In genomic region chr2:25738383-25739343, GRCh38 we compare ENCODE assay signal across 21 cellular contexts.
"Had no signal": no experiment of that assay in that cellular context is flagged by ENCODE, and none has a peak within 500 bp of the region (broad histone marks: within the 10 kb centered on the region; RNA-seq: fewer than 3 reads in every experiment).

No MANE protein-coding gene starts in this region.

- H3K36me3 ChIP-seq: ovary had no signal

- H3K4me3 ChIP-seq: mucosa of descending colon, ovary, thyroid gland had no signal

- H3K4me1 ChIP-seq: thyroid gland had no signal

- H3K27me3 ChIP-seq: ovary, thyroid gland had no signal

- H3K9me3 Mint-ChIP-seq: activated naive CD4-positive, alpha-beta T cell treated with anti-CD3 and anti-CD28 coated beads for 36 hours; activated naive CD8-positive, alpha-beta T cell treated with anti-CD3 and anti-CD28 coated beads, Interleukin-2, amount 50 U/mL, for 24 hours; activated T-helper 2 cell treated with anti-CD3 and anti-CD28 coated beads, Interferon-gamma antibody, Interleukin-2, Interleukin-4, amounts not matched to agents 10 μg/mL and 5 μg/mL and 100 μg/mL, durations not matched to agents 14 hours and 24 hours and 36 hours; memory B cell; naive thymus-derived CD8-positive, alpha-beta T cell had no signal

- H3K27me3 Mint-ChIP-seq: activated naive CD8-positive, alpha-beta T cell treated with anti-CD3 and anti-CD28 coated beads, Interleukin-2, amount 50 U/mL, for 24 hours; memory B cell; naive thymus-derived CD8-positive, alpha-beta T cell had no signal

- H3K9me3 ChIP-seq: mucosa of descending colon, ovary, thyroid gland had no signal

- FAIRE-seq: frontal cortex, urothelium cell line had no signal

- H3K4me3 Mint-ChIP-seq: activated naive CD4-positive, alpha-beta T cell treated with anti-CD3 and anti-CD28 coated beads for 36 hours; activated naive CD8-positive, alpha-beta T cell treated with anti-CD3 and anti-CD28 coated beads, Interleukin-2, amount 50 U/mL, for 24 hours; memory B cell; naive thymus-derived CD8-positive, alpha-beta T cell had no signal

- ATAC-seq: activated naive CD8-positive, alpha-beta T cell treated with anti-CD3 and anti-CD28 coated beads, Interleukin-2, amount 50 U/mL, for 24 hours; mucosa of descending colon; naive thymus-derived CD8-positive, alpha-beta T cell had no signal

- H3K27ac ChIP-seq: ovary, thyroid gland, VCaP had no signal

- DNase-seq: activated CD4-positive, alpha-beta T cell treated with anti-CD3 and anti-CD28 coated beads, Interleukin-2, amount 50 U/mL, for 4 hours; activated CD4-positive, CD25-positive, alpha-beta regulatory T cell treated with anti-CD3 and anti-CD28 coated beads, Interleukin-2, amount 50 U/mL, for 72 hours; activated naive CD4-positive, alpha-beta T cell treated with anti-CD3 and anti-CD28 coated beads for 36 hours; activated naive CD8-positive, alpha-beta T cell treated with anti-CD3 and anti-CD28 coated beads, Interleukin-2, amount 50 U/mL, for 24 hours; activated T-cell treated with anti-CD3 and anti-CD28 coated beads for 4 hours; aorta; effector CD4-positive, alpha-beta T cell; mucosa of descending colon; naive thymus-derived CD8-positive, alpha-beta T cell; ovary; stimulated activated CD4-positive, alpha-beta T cell treated with anti-CD3 and anti-CD28 coated beads, Interleukin-12 subunit alpha, Interleukin-12 subunit beta, amount 100 ng/mL, for 4 hours; stimulated activated CD4-positive, alpha-beta T cell treated with anti-CD3 and anti-CD28 coated beads, Interleukin-1b, Interleukin-23, amount 100 ng/mL, for 48 hours; stimulated activated CD8-positive, alpha-beta memory T cell treated with anti-CD3 and anti-CD28 coated beads, Interleukin-4, amount 100 ng/mL, for 48 hours; stimulated activated naive CD4-positive, alpha-beta T cell treated with Interleukin-2 at 50 U/mL for 16 hours; T-helper 2 cell; thyroid gland had no signal

- H3K27ac Mint-ChIP-seq: activated naive CD4-positive, alpha-beta T cell treated with anti-CD3 and anti-CD28 coated beads for 36 hours; activated naive CD8-positive, alpha-beta T cell treated with anti-CD3 and anti-CD28 coated beads, Interleukin-2, amount 50 U/mL, for 24 hours; activated T-helper 2 cell treated with anti-CD3 and anti-CD28 coated beads, Interferon-gamma antibody, Interleukin-2, Interleukin-4, amounts not matched to agents 10 μg/mL and 5 μg/mL and 100 μg/mL, durations not matched to agents 14 hours and 24 hours and 36 hours; memory B cell had no signal
